In genomic region chr1:54326577-54327385, GRCh38 we compare ENCODE assay signal across 9 cellular contexts.
A peak's percentile ranks its signal among the peaks of the same experiment; 100 is the strongest.
DNase-seq lines count a peak whose midpoint lies in the region; FAIRE-seq and TF ChIP-seq lines count a peak whose summit lies in the region.
"Had no signal": no experiment of that assay in that cellular context is flagged by ENCODE, and none has a peak within 500 bp of the region (broad histone marks: within the 10 kb centered on the region; RNA-seq: fewer than 3 reads in every experiment).

No MANE protein-coding gene starts in this region.

- DNase-seq in NCI-H2171 (lab: John Stamatoyannopoulos, UW) (peak; percentile 52), adrenal gland (no peak), substantia nigra (lab: John Stamatoyannopoulos, UW) (no peak), DMS79 (lab: John Stamatoyannopoulos, UW) (no peak), NCI-H1436 (lab: John Stamatoyannopoulos, UW) (no peak), GM12891 (ENCODE audit: insufficient read length, low spot score) (no peak)

- TF ChIP-seq POLR2A in adrenal gland (IDR thresholded peaks at IDR 0.05) (no peak), GM12891 (IDR thresholded peaks at IDR 0.05; ENCODE audit: low read depth, low read length) (no peak)

- peaks cover 22 to 78% of the 10 kb centered on the region in 2 donors for H3K4me1 ChIP-seq in adrenal gland (replicated peaks in 1 of 2)
- peaks cover 81% of the 10 kb centered on the region for H3K4me1 ChIP-seq in mesodermal cell (ENCODE audit: control insufficient read depth, insufficient read depth, low read length, poor library complexity, severe bottlenecking)

- H3K36me3 ChIP-seq in adrenal gland (replicated peaks in 1 of 2) = no peaks in the 10 kb centered on the region
- peaks cover 27% of the 10 kb centered on the region for H3K36me3 ChIP-seq in mesodermal cell (ENCODE audit: control insufficient read depth, insufficient read depth, low read length)

- H3K4me3 ChIP-seq in adrenal gland = no peak overlapping the region
- no peak overlapping the region for H3K4me3 ChIP-seq in mesodermal cell (ENCODE audit: extremely low read depth, insufficient read depth, low read length, poor library complexity, severe bottlenecking)

- WGBS in adrenal gland, 4 donors = 70 to 76% (median 73%) methylated on average over 11 of the region's 11 CpGs
- 77 to 83% methylated on average over 9 to 10 of the region's 11 CpGs for WGBS in mesodermal cell (ENCODE audit: insufficient coverage in 2 of 2), 2 experiments

- peak overlapping the region in 3 of 5 donors; percentile 8 to 81 (median 59) for H3K27ac ChIP-seq in adrenal gland
- peak overlapping the region; percentile 58 for H3K27ac ChIP-seq in mesodermal cell (ENCODE audit: low read depth, low read length, severe bottlenecking)
- H3K27ac ChIP-seq in substantia nigra (ENCODE audit: low read depth, low read length, poor library complexity, severe bottlenecking) = peak overlapping the region; percentile 54

- intact Hi-C loops in adrenal gland (cut with DNase I) = no loop called here

- no peak for TF ChIP-seq CTCF in adrenal gland (IDR thresholded peaks at IDR 0.05)

- H3K9me3 ChIP-seq in adrenal gland (replicated peaks in 1 of 3) (no peaks in the 10 kb centered on the region), mesodermal cell (ENCODE audit: control insufficient read depth, low read length) (no peaks in the 10 kb centered on the region)

- FAIRE-seq in GM12891 (lab: Jason Lieb, UNC) = no peak
- FAIRE-seq: colon, G401.6 had no signal

- H3K27me3 ChIP-seq in adrenal gland = no peaks in the 10 kb centered on the region

TF ChIP-seq in GM12891, 5 proteins besides CTCF, POLR2A, EP300 and RAD21:
- TF ChIP-seq PAX5 (IDR thresholded peaks at IDR 0.05; ENCODE audit: insufficient read depth, low read length, severe bottlenecking) (no peak), POU2F2 (IDR thresholded peaks at IDR 0.05; ENCODE audit: low read depth, low read length) (no peak), TAF1 (IDR thresholded peaks at IDR 0.05; ENCODE audit: low read depth, low read length) (no peak), POLR2AphosphoS5 (IDR thresholded peaks at IDR 0.05; ENCODE audit: low read depth, low read length) (no peak), SPI1 (IDR thresholded peaks at IDR 0.05; ENCODE audit: low read depth, low read length) (no peak)
